In genomic region chr10:112639291-112639690, GRCh38 we compare ENCODE assay signal across 20 cellular contexts.
DNase-seq lines count a peak whose midpoint lies in the region; ATAC-seq, FAIRE-seq and TF ChIP-seq lines count a peak whose summit lies in the region.
"Had no signal": no experiment of that assay in that cellular context is flagged by ENCODE, and none has a peak within 500 bp of the region (broad histone marks: within the 10 kb centered on the region; RNA-seq: fewer than 3 reads in every experiment).

No MANE protein-coding gene starts in this region.

- H2BK120ac ChIP-seq in IMR-90 (ENCODE audit: low read depth, low read length), result no peak overlapping the region

- H4K8ac ChIP-seq in IMR-90 (ENCODE audit: low read depth in 2 of 2, low read length in 2 of 2), result no peak overlapping the region

- no peak for TF ChIP-seq RAD21 in IMR-90 (IDR thresholded peaks at IDR 0.05; ENCODE audit: low read length)

- no peak overlapping the region for H2BK20ac ChIP-seq in IMR-90 (ENCODE audit: low read depth, low read length)

- no peak overlapping the region for H2BK15ac ChIP-seq in IMR-90 (ENCODE audit: low read depth, low read length)

- no peak overlapping the region for H3K56ac ChIP-seq in IMR-90 (ENCODE audit: extremely low read depth, insufficient read depth, low read length)

- H3K23ac ChIP-seq in IMR-90 (ENCODE audit: low read depth, low read length), result no peak overlapping the region

- peaks cover 5% of the 10 kb centered on the region for H3K9me1 ChIP-seq in IMR-90 (ENCODE audit: insufficient read depth, low read length)
- no peaks in the 10 kb centered on the region for H3K9me1 ChIP-seq in keratinocyte (ENCODE audit: control insufficient read depth, extremely low read depth, insufficient read depth, low read length)

- no peaks in the 10 kb centered on the region for H4K20me1 ChIP-seq in IMR-90 (ENCODE audit: insufficient read depth, low read length)
- H4K20me1 ChIP-seq in keratinocyte (ENCODE audit: control insufficient read depth, extremely low read depth, insufficient read depth, low read length), result no peaks in the 10 kb centered on the region

- no peak overlapping the region for H3K18ac ChIP-seq in IMR-90 (ENCODE audit: low read depth, low read length)

- dilution Hi-C loops in IMR-90 (cut with HindIII; ENCODE audit: low sequenced_read_pairs, unreplicated experiment) (no loop called here), keratinocyte (cut with MboI; ENCODE audit: extremely low pct_ligation_motif_present, low sequenced_read_pairs) (no loop called here)

- H4K5ac ChIP-seq in IMR-90 (ENCODE audit: low read depth, low read length), result no peak overlapping the region

- H2BK5ac ChIP-seq in IMR-90 (ENCODE audit: low read depth, low read length, poor library complexity, severe bottlenecking), result no peak overlapping the region

- H3K79me1 ChIP-seq in IMR-90 (ENCODE audit: low read depth in 1 of 2, low read length in 2 of 2), result peaks cover 0 to 3% of the 10 kb centered on the region in 2 experiments; a peak in 3 of 4 replicates

- H3K9me3 ChIP-seq in IMR-90 (ENCODE audit: control insufficient read depth, insufficient read depth, low read length) (no peaks in the 10 kb centered on the region), keratinocyte (ENCODE audit: control insufficient read depth, low read depth, low read length) (no peaks in the 10 kb centered on the region)

- H3K14ac ChIP-seq in IMR-90 (replicated peaks; ENCODE audit: low read depth, low read length), result no peak overlapping the region

- peaks cover 2% of the 10 kb centered on the region; the same call in 1 of the 2 replicates for H3K4me1 ChIP-seq in IMR-90 (ENCODE audit: control insufficient read depth, insufficient read depth, low read length)
- peaks cover 6% of the 10 kb centered on the region for H3K4me1 ChIP-seq in keratinocyte (ENCODE audit: control insufficient read depth, extremely low read depth, insufficient read depth, low read length)

- ATAC-seq in IMR-90 (ENCODE audit: low read depth) (no peak; the same call in 1 of the 2 replicates), HG03520 (IDR thresholded peaks at IDR 0.05; ENCODE audit: unreplicated experiment) (no peak)
- ATAC-seq: HepG2, Right ventricle myocardium inferior had no signal

- no peak for TF ChIP-seq POLR2A in IMR-90 (IDR thresholded peaks at IDR 0.05; ENCODE audit: low read depth, low read length)

- no peak overlapping the region for H3K4ac ChIP-seq in IMR-90 (ENCODE audit: low read depth, low read length)

- no peak overlapping the region for H3K4me2 ChIP-seq in IMR-90 (ENCODE audit: low read depth, low read length)
- H3K4me2 ChIP-seq in keratinocyte (ENCODE audit: control insufficient read depth, extremely low read depth, insufficient read depth, low read depth, low read length), result no peak overlapping the region

- no peaks in the 10 kb centered on the region for H3K79me2 ChIP-seq in keratinocyte (ENCODE audit: control insufficient read depth, insufficient read depth, low read length)

- CTCF ChIA-PET in IMR-90 (lab: Yijun Ruan, JAX), result no interaction called here

- H3K27me3 ChIP-seq in IMR-90 (ENCODE audit: control insufficient read depth, insufficient read depth, low read length), result no peaks in the 10 kb centered on the region
- no peaks in the 10 kb centered on the region for H3K27me3 ChIP-seq in bronchial epithelial cell (ENCODE audit: control insufficient read depth, insufficient read depth, low read length)
- no peaks in the 10 kb centered on the region for H3K27me3 ChIP-seq in keratinocyte (ENCODE audit: control insufficient read depth, extremely low read depth, insufficient read depth, low read length)

- no peak overlapping the region for H3K4me3 ChIP-seq in IMR-90 (ENCODE audit: insufficient read depth, low read depth, low read length)
- H3K4me3 ChIP-seq in bronchial epithelial cell (ENCODE audit: low read depth, low read length), result no peak overlapping the region
- no peak overlapping the region for H3K4me3 ChIP-seq in keratinocyte (ENCODE audit: control insufficient read depth in 2 of 3, extremely low read depth in 1 of 3, insufficient read depth in 2 of 3, low read depth in 1 of 3, low read length in 3 of 3)

- DNase-seq in ELR (ENCODE audit: low read depth) (peak; percentile 72), IMR-90 (peak; percentile 64), bronchial epithelial cell (ENCODE audit: low read depth) (peak; percentile 93), keratinocyte (ENCODE audit: low read depth, low spot score) (no peak), head of caudate nucleus (no peak), OCI-M1 (lab: John Stamatoyannopoulos, UW) (no peak)
- DNase-seq: AML-193, DMS79 treated with DMSO at 0.1 percent for 48 hours, GDM1, KG1, NCI-H1417, NCI-H187 treated with DMSO at 0.1 percent for 48 hours, NCI-H226, NCI-H524 had no signal

- intact Hi-C loops in IMR-90 (cut with micrococcal nuclease), result no loop called here
- intact Hi-C loops in head of caudate nucleus (cut with DNase I), result no loop called here

- no peak for FAIRE-seq in bronchial epithelial cell (lab: Jason Lieb, UNC)
- peak; percentile 60 for FAIRE-seq in keratinocyte (lab: Jason Lieb, UNC)
- FAIRE-seq: GM19239, H1, HepG2 had no signal

- H2AK9ac ChIP-seq in IMR-90 (replicated peaks; ENCODE audit: low read depth, low read length, poor library complexity), result no peak overlapping the region

- H3K36me3 ChIP-seq in IMR-90 (ENCODE audit: control insufficient read depth, insufficient read depth, low read length), result no peaks in the 10 kb centered on the region
- H3K36me3 ChIP-seq in bronchial epithelial cell (ENCODE audit: control insufficient read depth, insufficient read depth, low read length), result no peaks in the 10 kb centered on the region
- H3K36me3 ChIP-seq in keratinocyte (ENCODE audit: control insufficient read depth in 2 of 2, extremely low read depth in 1 of 2, insufficient read depth in 2 of 2, low read length in 2 of 2), result no peaks in the 10 kb centered on the region

- no CpG with 5 or more reads among the region's 1 CpG for WGBS in IMR-90 (ENCODE audit: extremely low coverage in 2 of 2, insufficient read length in 1 of 2), 2 experiments

- no peak overlapping the region for H3K27ac ChIP-seq in IMR-90 (ENCODE audit: insufficient read depth, low read length)
- H3K27ac ChIP-seq in keratinocyte (ENCODE audit: control insufficient read depth, insufficient read depth, low read length), result no peak overlapping the region
- H3K27ac ChIP-seq: C4-2B had no signal

- BruUV-seq in IMR-90 (replicated peaks; lab: Mats Ljungman, UMichigan), result no TSS peak

- POLR2A ChIA-PET in IMR-90 (lab: Charles Lee; ENCODE audit: unreplicated experiment), result no interaction called here

- TF ChIP-seq CTCF in IMR-90 (conservative IDR thresholded peaks at IDR 0.05; ENCODE audit: low read depth, low read length) (no peak), bronchial epithelial cell (IDR thresholded peaks at IDR 0.05; ENCODE audit: insufficient read depth, low read length, severe bottlenecking) (no peak), keratinocyte (optimal IDR thresholded peaks at IDR 0.05 in 1 of 3, IDR thresholded peaks at IDR 0.05 in 1 of 3, conservative IDR thresholded peaks at IDR 0.05 in 1 of 3; ENCODE audit: extremely low read depth in 1 of 3, insufficient read depth in 2 of 3, low read length in 3 of 3) (no peak)

- no peak overlapping the region for H4K91ac ChIP-seq in IMR-90 (ENCODE audit: insufficient read depth, low read depth, low read length)

- in situ Hi-C loops in IMR-90 (cut with MboI; ENCODE audit: low sequenced_read_pairs), result no loop called here

- no peak overlapping the region for H2AFZ ChIP-seq in IMR-90 (replicated peaks; ENCODE audit: low read length, poor library complexity)
- no peak overlapping the region for H2AFZ ChIP-seq in keratinocyte (ENCODE audit: control insufficient read depth, low read length)

- no peak overlapping the region for H3K9ac ChIP-seq in IMR-90 (ENCODE audit: low read depth, low read length)
- no peak overlapping the region for H3K9ac ChIP-seq in keratinocyte (ENCODE audit: control insufficient read depth, extremely low read depth, insufficient read depth, low read length)

- no peak overlapping the region for H2AK5ac ChIP-seq in IMR-90 (ENCODE audit: low read depth, low read length)

TF ChIP-seq in IMR-90, 13 proteins besides CTCF, POLR2A, EP300 and RAD21:
- TF ChIP-seq FOS (IDR thresholded peaks at IDR 0.05; ENCODE audit: low read depth, low read length) (no peak), MAFK (IDR thresholded peaks at IDR 0.05; ENCODE audit: low read depth, low read length) (no peak), MAZ (IDR thresholded peaks at IDR 0.05; ENCODE audit: borderline replicate concordance, low read depth, low read length) (no peak), SMC3 (IDR thresholded peaks at IDR 0.05; ENCODE audit: low read depth, low read length) (no peak), NFE2L2 (IDR thresholded peaks at IDR 0.05; ENCODE audit: low read depth, low read length) (no peak), ELK1 (IDR thresholded peaks at IDR 0.05; ENCODE audit: borderline replicate concordance, low read depth, low read length) (no peak), CHD1 (IDR thresholded peaks at IDR 0.05; ENCODE audit: low read depth, low read length) (no peak), BHLHE40 (IDR thresholded peaks at IDR 0.05; ENCODE audit: low read depth, low read length) (no peak), RFX5 (IDR thresholded peaks at IDR 0.05; ENCODE audit: low read depth, low read length) (no peak), RCOR1 (IDR thresholded peaks at IDR 0.05; ENCODE audit: insufficient replicate concordance, low read length) (no peak), CEBPB (IDR thresholded peaks at IDR 0.05; ENCODE audit: low read depth, low read length) (no peak), USF2 (IDR thresholded peaks at IDR 0.05; ENCODE audit: low read depth, low read length) (no peak), MXI1 (IDR thresholded peaks at IDR 0.05; ENCODE audit: borderline replicate concordance, low read depth, low read length) (no peak)

Comparison
In these comparisons a context has a peak if more than half of its experiments do, and no peak if none do; other contexts are left out.
1. DNase-seq: peak in ELR (single experiment), IMR-90 (single experiment) and bronchial epithelial cell (single experiment); none in keratinocyte (single experiment), head of caudate nucleus (0 of 42) and OCI-M1 (single experiment).